Comparison of ENCODE assay signal across 17 cellular contexts in the genomic region with DNA sequence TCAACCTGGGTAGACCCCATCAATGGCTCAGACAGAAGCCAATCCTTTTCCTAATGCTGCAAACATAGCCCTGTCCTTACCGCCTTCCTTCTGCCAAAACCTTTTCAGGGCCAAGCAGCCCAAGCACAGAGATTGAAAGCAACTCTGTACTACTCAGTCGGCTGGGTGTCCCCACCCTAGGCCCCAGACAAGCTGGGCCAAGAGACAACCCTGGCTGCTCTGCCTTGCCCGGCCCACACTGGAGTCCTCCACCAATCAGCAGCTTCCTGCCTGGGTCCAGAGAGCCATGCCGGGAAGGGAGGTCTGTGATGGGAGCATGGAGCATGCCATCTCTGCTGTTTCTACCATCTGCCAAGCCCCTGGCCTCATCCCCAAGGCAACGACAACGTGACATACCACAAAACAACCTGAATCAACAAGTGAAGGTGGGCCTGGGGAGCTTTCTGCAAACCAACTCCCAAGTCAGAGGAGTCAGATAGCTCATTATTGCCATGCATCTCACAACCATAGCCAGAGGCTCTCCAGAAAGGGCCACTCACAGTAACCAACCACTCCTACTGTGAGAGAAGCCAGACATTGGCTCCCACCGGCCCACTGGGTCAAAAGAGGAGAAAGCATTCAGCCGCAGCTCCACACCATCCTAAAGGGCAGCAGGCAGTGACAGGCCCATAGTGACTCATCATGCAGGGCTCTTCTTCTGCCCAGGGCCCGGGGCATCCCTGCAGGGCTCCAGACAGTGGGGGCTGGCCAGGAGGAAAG. TPM values are rescaled to one million over a fixed set of nuclear protein-coding genes. Genes with fewer than 3 reads are reported as not detected.
A peak's percentile ranks its signal among the peaks of the same experiment; 100 is the strongest.
DNase-seq lines count a peak whose midpoint lies in the region; ATAC-seq lines count a peak whose summit lies in the region.
"Had no signal": no experiment of that assay in that cellular context is flagged by ENCODE, and none has a peak within 500 bp of the region (broad histone marks: within the 10 kb centered on the region; RNA-seq: fewer than 3 reads in every experiment).

No MANE protein-coding gene starts in this region.

- H2AK5ac ChIP-seq in mesendoderm (ENCODE audit: low read length), result no peak overlapping the region

- no peak overlapping the region for H2BK120ac ChIP-seq in mesendoderm (ENCODE audit: low read depth, low read length)

- H3K56ac ChIP-seq in mesendoderm (ENCODE audit: low read length), result no peak overlapping the region

- no peak overlapping the region for H4K5ac ChIP-seq in mesendoderm (ENCODE audit: low read length)

- H3K79me1 ChIP-seq in mesendoderm (ENCODE audit: low read length), result peaks cover 12% of the 10 kb centered on the region

- no peak overlapping the region for H3K18ac ChIP-seq in mesendoderm (ENCODE audit: low read length)

- no peak overlapping the region for H4K8ac ChIP-seq in mesendoderm (ENCODE audit: low read depth, low read length)

- H2BK15ac ChIP-seq in mesendoderm (replicated peaks; ENCODE audit: low read depth), result no peak overlapping the region

- no peak overlapping the region for H3K4me2 ChIP-seq in mesendoderm (ENCODE audit: low read length)

- no peaks in the 10 kb centered on the region for H3K27me3 ChIP-seq in mesendoderm (ENCODE audit: insufficient read depth, low read length, poor library complexity)
- H3K27me3 ChIP-seq: suprapubic skin had no signal

- H3K4ac ChIP-seq in mesendoderm (ENCODE audit: low read depth, low read length), result no peak overlapping the region

- no peak overlapping the region for H2BK5ac ChIP-seq in mesendoderm (ENCODE audit: low read length)

- no peak for ATAC-seq in HG02973 (IDR thresholded peaks at IDR 0.05; ENCODE audit: unreplicated experiment)
- no peak for ATAC-seq in GM19395 (IDR thresholded peaks at IDR 0.05; ENCODE audit: unreplicated experiment)
- ATAC-seq: activated CD4-positive, alpha-beta T cell treated with anti-CD3 and anti-CD28 coated beads for 36 hours had no signal

- peaks cover 2% of the 10 kb centered on the region for H3K79me2 ChIP-seq in mesendoderm (ENCODE audit: control insufficient read depth, insufficient read depth, low read length)

- peak overlapping the region; percentile 66 for H3K23ac ChIP-seq in mesendoderm (ENCODE audit: low read length)

- H3K4me1 ChIP-seq in mesendoderm (ENCODE audit: control insufficient read depth, low read depth, low read length), result no peaks in the 10 kb centered on the region

- WGBS in mesendoderm (ENCODE audit: extremely low coverage, insufficient coverage, low lambda C conversion rate), result no CpG with 5 or more reads among the region's 9 CpGs

- no peak overlapping the region for H3K9ac ChIP-seq in mesendoderm (ENCODE audit: low read length)

- in situ Hi-C loops in ACHN (cut with HindIII; ENCODE audit: low pct_ligation_motif_present, low pct_unique_long_range_greater_than_20kb, low sequenced_read_pairs), result no loop called here

- no peak overlapping the region for H3K27ac ChIP-seq in mesendoderm (ENCODE audit: low read depth, low read length)
- H3K27ac ChIP-seq: suprapubic skin had no signal

- H3K36me3 ChIP-seq in mesendoderm (ENCODE audit: control insufficient read depth, insufficient read depth, low read length), result peaks cover 29% of the 10 kb centered on the region

- H3K4me3 ChIP-seq in mesendoderm (ENCODE audit: low read length), result no peak overlapping the region
- H3K4me3 ChIP-seq: suprapubic skin had no signal

- peak; percentile 10 for DNase-seq in ACHN
- peak; percentile 28 for DNase-seq in EH (ENCODE audit: low read depth)
- DNase-seq in brain pericyte (ENCODE audit: low read depth, low spot score), result peak; percentile 53
- DNase-seq in mesendoderm, result peak; percentile 59
- DNase-seq in NCI-H1092 treated with DMSO at 0.1 percent for 48 hours (lab: John Stamatoyannopoulos, UW), result no peak
- DNase-seq: activated CD4-positive, alpha-beta T cell treated with anti-CD3 and anti-CD28 coated beads for 36 hours; activated CD8-positive, alpha-beta memory T cell treated with anti-CD3 and anti-CD28 coated beads, Interleukin-2, amount 50 U/mL, for 48 hours; activated naive CD4-positive, alpha-beta T cell treated with anti-CD3 and anti-CD28 coated beads, Interleukin-2, amount 10 ng/mL, durations not matched to agents 7 days and 5 days; NCI-H2081; NCI-H526; SHP77 treated with DMSO at 0.1 percent for 48 hours; stimulated activated CD4-positive, alpha-beta T cell treated with anti-CD3 and anti-CD28 coated beads, Interleukin-4, amount 100 ng/mL, for 4 hours; stimulated activated CD8-positive, alpha-beta memory T cell treated with anti-CD3 and anti-CD28 coated beads, Interleukin-4, amount 100 ng/mL, for 48 hours; T-helper 9 cell had no signal

RNA-seq across cellular contexts. Expression of a gene that starts 18.2 kb away (rescaled TPM):
- polyA plus RNA-seq in mesendoderm (2013, experiment 1 of 2), result 61.5 TPM
- 60.5 TPM for polyA plus RNA-seq in mesendoderm (2013, experiment 2 of 2)

RNA-seq across cellular contexts. Expression of a gene that starts 35.7 kb away (rescaled TPM):
- polyA plus RNA-seq in mesendoderm (2013, experiment 1 of 2), result 0.51 TPM
- 0.53 TPM for polyA plus RNA-seq in mesendoderm (2013, experiment 2 of 2)
